In genomic region chr6:152295920-152296319, GRCh38 we compare ENCODE assay signal across 1 cellular context.
A peak's percentile ranks its signal among the peaks of the same experiment; 100 is the strongest.
TF ChIP-seq lines count a peak whose summit lies in the region.

No MANE protein-coding gene starts in this region.

TF ChIP-seq in HepG2, 621 proteins besides CTCF, POLR2A, EP300 and RAD21:
- TF ChIP-seq HNF4A (CRISPR knock-in tag; IDR thresholded peaks at IDR 0.05) (peak; percentile 38; the same call in 1 of the 2 replicates), ZNF367 (CRISPR knock-in tag; IDR thresholded peaks at IDR 0.05; ENCODE audit: borderline replicate concordance) (no peak), TGIF2 (CRISPR knock-in tag; IDR thresholded peaks at IDR 0.05) (no peak)
